In the genomic region with DNA sequence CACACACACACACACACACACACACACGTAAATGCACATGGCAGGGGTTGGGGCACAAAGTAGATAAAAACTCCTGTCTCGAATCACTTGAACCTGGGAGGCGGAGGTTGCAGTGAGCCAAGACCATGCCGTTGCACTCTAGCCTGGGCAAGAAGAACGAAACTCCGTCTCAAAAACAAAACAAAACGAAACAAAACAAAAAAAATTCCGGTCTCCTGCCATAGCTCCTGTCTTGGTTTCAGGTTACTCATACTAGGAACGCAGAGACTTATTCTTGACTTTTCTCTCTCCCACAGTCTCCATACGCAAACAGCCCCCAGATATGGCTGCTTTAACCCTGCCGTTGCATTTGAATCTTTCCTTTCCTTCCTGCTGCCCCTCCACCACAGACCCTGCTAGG, we compare ENCODE assay signal across 15 cellular contexts.
DNase-seq lines count a peak whose midpoint lies in the region; ATAC-seq, FAIRE-seq and TF ChIP-seq lines count a peak whose summit lies in the region.
"Had no signal": no experiment of that assay in that cellular context is flagged by ENCODE, and none has a peak within 500 bp of the region (broad histone marks: within the 10 kb centered on the region; RNA-seq: fewer than 3 reads in every experiment).

No MANE protein-coding gene starts in this region.

- H3K4me1 ChIP-seq in GM12878 (ENCODE audit: control insufficient read depth, insufficient read depth, low read length) = peaks cover 12% of the 10 kb centered on the region
- H3K4me1 ChIP-seq: gastrocnemius medialis had no signal

- H3K4me2 ChIP-seq in GM12878 (ENCODE audit: control insufficient read depth, insufficient read depth) = peak overlapping the region; percentile 64; the same call in 1 of the 2 replicates
- H3K4me2 ChIP-seq: neural progenitor cell had no signal

- RAD21 ChIA-PET in GM12878 (lab: Charles Lee; ENCODE audit: unreplicated experiment) = no interaction called here

- H3K4me3 ChIP-seq in GM12878 = no peak overlapping the region
- H3K4me3 ChIP-seq: gastrocnemius medialis, neural progenitor cell had no signal

- no peaks in the 10 kb centered on the region for H3K27me3 ChIP-seq in GM12878 (replicated peaks in 1 of 2; ENCODE audit: control insufficient read depth in 2 of 2, insufficient read depth in 2 of 2, low read length in 1 of 2)
- H3K27me3 ChIP-seq: gastrocnemius medialis, neural progenitor cell had no signal

- whole genome bisulfite sequencing in GM12878 (ENCODE audit: insufficient coverage, insufficient replicate concordance, low lambda C conversion rate, missing lambda C conversion rate) = 0% methylated on average over 11 of the region's 11 CpGs

- no peaks in the 10 kb centered on the region for H3K79me2 ChIP-seq in GM12878 (ENCODE audit: control insufficient read depth, insufficient read depth, low read length)

- peaks cover 4% of the 10 kb centered on the region; the same call in 2 of the 3 replicates for H3K9me3 ChIP-seq in GM12878 (replicated peaks; ENCODE audit: control insufficient read depth, insufficient read depth, low read length)
- H3K9me3 ChIP-seq: gastrocnemius medialis had no signal

- H3K9ac ChIP-seq in GM12878 (ENCODE audit: control insufficient read depth, insufficient read depth, low read length) = no peak overlapping the region
- H3K9ac ChIP-seq: neural progenitor cell had no signal

- FAIRE-seq in GM12878 (lab: Jason Lieb, UNC) = no peak

- H3K36me3 ChIP-seq in GM12878 (ENCODE audit: control insufficient read depth in 2 of 2, insufficient read depth in 2 of 2, low read length in 1 of 2) = no peaks in the 10 kb centered on the region
- H3K36me3 ChIP-seq: gastrocnemius medialis, neural progenitor cell had no signal

- no peak for TF ChIP-seq CTCF in GM12878 (IDR thresholded peaks at IDR 0.05 in 2 of 3, conservative IDR thresholded peaks at IDR 0.05 in 1 of 3; ENCODE audit: control insufficient read depth in 2 of 3, extremely low read depth in 1 of 3, insufficient read depth in 1 of 3, low read depth in 3 of 3, low read length in 3 of 3)

- DNase-seq in stimulated activated CD4-positive, alpha-beta T cell treated with anti-CD3 and anti-CD28 coated beads, Interleukin-15, amount 100 ng/mL, for 24 hours = peak; percentile 22
- no peak for DNase-seq in stimulated activated CD4-positive, alpha-beta T cell treated with anti-CD3 and anti-CD28 coated beads, Interleukin-4, amount 100 ng/mL, for 1 hour
- DNase-seq in GM12878 (ENCODE audit: low read depth, low spot score) = peak; percentile 55
- DNase-seq in NCI-H524 (lab: John Stamatoyannopoulos, UW) = no peak
- no peak for DNase-seq in NCI-H2196 treated with DMSO at 0.1 percent for 48 hours (lab: John Stamatoyannopoulos, UW; ENCODE audit: unreplicated experiment)
- no peak for DNase-seq in DMS79 treated with DMSO at 0.1 percent for 48 hours (lab: John Stamatoyannopoulos, UW)
- DNase-seq: AML-193, dermis blood vessel endothelial cell, gastrocnemius medialis, IMR-90, left cardiac atrium, NCI-H1930 had no signal

- intact Hi-C loops in GM12878 (cut with micrococcal nuclease; ENCODE audit: unreplicated experiment) = no loop called here

- POLR2A ChIA-PET in GM12878 (lab: Charles Lee) = no interaction called here

- SMC1A ChIA-PET in GM12878 (lab: Charles Lee; ENCODE audit: uncharacterized antibody, unreplicated experiment) = no interaction called here

- ATAC-seq in HG03442 (IDR thresholded peaks at IDR 0.05; ENCODE audit: unreplicated experiment) = peak; percentile 46
- ATAC-seq in GM12878 = peak; percentile 86
- ATAC-seq in HG02678 (IDR thresholded peaks at IDR 0.05; ENCODE audit: unreplicated experiment) = no peak
- ATAC-seq: gastrocnemius medialis, left cardiac atrium had no signal

- no peaks in the 10 kb centered on the region for H4K20me1 ChIP-seq in GM12878 (ENCODE audit: control insufficient read depth, insufficient read depth)

- TF ChIP-seq RAD21 in GM12878 (IDR thresholded peaks at IDR 0.05; ENCODE audit: insufficient read depth, low read depth, low read length) = no peak

- H3K27ac ChIP-seq in GM12878 (ENCODE audit: control insufficient read depth, insufficient read depth) = no peak overlapping the region
- H3K27ac ChIP-seq: gastrocnemius medialis, neural progenitor cell had no signal

- TF ChIP-seq POLR2A in GM12878 (IDR thresholded peaks at IDR 0.05; ENCODE audit: low read depth, low read length) = no peak

- in situ Hi-C loops in GM12878 (cut with MboI) = no loop called here

- no peak overlapping the region; the same call in 1 of the 2 replicates for H2AFZ ChIP-seq in GM12878 (ENCODE audit: control insufficient read depth, low read depth, low read length)
- H2AFZ ChIP-seq: neural progenitor cell had no signal

- peak; percentile 39 to 43; a peak in 2 of 4 replicates for TF ChIP-seq EP300 in GM12878 (IDR thresholded peaks at IDR 0.05; ENCODE audit: borderline replicate concordance in 1 of 2, control insufficient read depth in 1 of 2, low read depth in 2 of 2, low read length in 2 of 2)

- CTCF ChIA-PET in GM12878 (lab: Yijun Ruan, JAX) = no interaction called here

- BruUV-seq in GM12878 (replicated peaks; lab: Mats Ljungman, UMichigan) = no TSS peak

TF ChIP-seq in GM12878, 131 proteins besides CTCF, POLR2A, EP300 and RAD21 (continues in another document):
- TF ChIP-seq, protein P1, sequence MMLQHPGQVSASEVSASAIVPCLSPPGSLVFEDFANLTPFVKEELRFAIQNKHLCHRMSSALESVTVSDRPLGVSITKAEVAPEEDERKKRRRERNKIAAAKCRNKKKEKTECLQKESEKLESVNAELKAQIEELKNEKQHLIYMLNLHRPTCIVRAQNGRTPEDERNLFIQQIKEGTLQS (IDR thresholded peaks at IDR 0.05; ENCODE audit: borderline replicate concordance, extremely low read depth, low read depth, low read length) = no peak
- TF ChIP-seq, protein P2, sequence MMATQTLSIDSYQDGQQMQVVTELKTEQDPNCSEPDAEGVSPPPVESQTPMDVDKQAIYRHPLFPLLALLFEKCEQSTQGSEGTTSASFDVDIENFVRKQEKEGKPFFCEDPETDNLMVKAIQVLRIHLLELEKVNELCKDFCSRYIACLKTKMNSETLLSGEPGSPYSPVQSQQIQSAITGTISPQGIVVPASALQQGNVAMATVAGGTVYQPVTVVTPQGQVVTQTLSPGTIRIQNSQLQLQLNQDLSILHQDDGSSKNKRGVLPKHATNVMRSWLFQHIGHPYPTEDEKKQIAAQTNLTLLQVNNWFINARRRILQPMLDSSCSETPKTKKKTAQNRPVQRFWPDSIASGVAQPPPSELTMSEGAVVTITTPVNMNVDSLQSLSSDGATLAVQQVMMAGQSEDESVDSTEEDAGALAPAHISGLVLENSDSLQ (IDR thresholded peaks at IDR 0.05) = no peak
- TF ChIP-seq MTA3 (IDR thresholded peaks at IDR 0.05; ENCODE audit: borderline replicate concordance, low read length) = 0 out of 2 replicates have a peak, but pooled peaks have one; percentile 52
- no peak for TF ChIP-seq RCOR1 (conservative IDR thresholded peaks at IDR 0.05; ENCODE audit: low read depth, low read length)
- TF ChIP-seq HDAC2 (IDR thresholded peaks at IDR 0.05) = no peak
- 0 out of 4 replicates have a peak, but pooled peaks of 1 of the 2 experiments have one; percentile 26 for TF ChIP-seq ETV6 (conservative IDR thresholded peaks at IDR 0.05 in 1 of 2, IDR thresholded peaks at IDR 0.05 in 1 of 2; ENCODE audit: borderline replicate concordance in 1 of 2, low read depth in 1 of 2)
- TF ChIP-seq MXI1 (IDR thresholded peaks at IDR 0.05; ENCODE audit: low read depth, low read length) = no peak
- no peak for TF ChIP-seq ZNF384 (IDR thresholded peaks at IDR 0.05; ENCODE audit: borderline replicate concordance, low read depth, low read length)
- TF ChIP-seq, protein P3, sequence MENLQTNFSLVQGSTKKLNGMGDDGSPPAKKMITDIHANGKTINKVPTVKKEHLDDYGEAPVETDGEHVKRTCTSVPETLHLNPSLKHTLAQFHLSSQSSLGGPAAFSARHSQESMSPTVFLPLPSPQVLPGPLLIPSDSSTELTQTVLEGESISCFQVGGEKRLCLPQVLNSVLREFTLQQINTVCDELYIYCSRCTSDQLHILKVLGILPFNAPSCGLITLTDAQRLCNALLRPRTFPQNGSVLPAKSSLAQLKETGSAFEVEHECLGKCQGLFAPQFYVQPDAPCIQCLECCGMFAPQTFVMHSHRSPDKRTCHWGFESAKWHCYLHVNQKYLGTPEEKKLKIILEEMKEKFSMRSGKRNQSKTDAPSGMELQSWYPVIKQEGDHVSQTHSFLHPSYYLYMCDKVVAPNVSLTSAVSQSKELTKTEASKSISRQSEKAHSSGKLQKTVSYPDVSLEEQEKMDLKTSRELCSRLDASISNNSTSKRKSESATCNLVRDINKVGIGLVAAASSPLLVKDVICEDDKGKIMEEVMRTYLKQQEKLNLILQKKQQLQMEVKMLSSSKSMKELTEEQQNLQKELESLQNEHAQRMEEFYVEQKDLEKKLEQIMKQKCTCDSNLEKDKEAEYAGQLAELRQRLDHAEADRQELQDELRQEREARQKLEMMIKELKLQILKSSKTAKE (IDR thresholded peaks at IDR 0.05; ENCODE audit: low read depth, poor library complexity, severe bottlenecking) = peak; percentile 27
- TF ChIP-seq ATF7 (IDR thresholded peaks at IDR 0.05; ENCODE audit: low read depth) = 0 out of 2 replicates have a peak, but pooled peaks have one; percentile 10
- no peak for TF ChIP-seq ZNF274 (IDR thresholded peaks at IDR 0.05; ENCODE audit: insufficient read depth, insufficient read length)
- TF ChIP-seq IKZF2 (IDR thresholded peaks at IDR 0.05) = peak; percentile 79 to 87
- TF ChIP-seq SRF (IDR thresholded peaks at IDR 0.05; ENCODE audit: low read depth in 2 of 2, low read length in 2 of 2) = no peak
- no peak for TF ChIP-seq SMAD5 (IDR thresholded peaks at IDR 0.05; ENCODE audit: low read depth)
- TF ChIP-seq RB1 (IDR thresholded peaks at IDR 0.05; ENCODE audit: borderline replicate concordance) = no peak
- TF ChIP-seq ASH2L (IDR thresholded peaks at IDR 0.05; ENCODE audit: borderline replicate concordance, low read depth) = no peak
- TF ChIP-seq RBBP5 (conservative IDR thresholded peaks at IDR 0.05) = no peak
- no peak for TF ChIP-seq ZNF207 (IDR thresholded peaks at IDR 0.05; ENCODE audit: borderline replicate concordance)
- TF ChIP-seq TBL1XR1 (IDR thresholded peaks at IDR 0.05; ENCODE audit: low read depth, low read length) = peak; percentile 29; the same call in 1 of the 2 replicates
- no peak for TF ChIP-seq NR2C1 (IDR thresholded peaks at IDR 0.05)

Comparison
In these comparisons a context has a peak if more than half of its experiments do, and no peak if none do; other contexts are left out.
1. DNase-seq: peak in stimulated activated CD4-positive, alpha-beta T cell treated with anti-CD3 and anti-CD28 coated beads, Interleukin-15, amount 100 ng/mL, for 24 hours (single experiment) and GM12878 (single experiment); none in stimulated activated CD4-positive, alpha-beta T cell treated with anti-CD3 and anti-CD28 coated beads, Interleukin-4, amount 100 ng/mL, for 1 hour (single experiment), NCI-H524 (0 of 2), NCI-H2196 treated with DMSO at 0.1 percent for 48 hours (single experiment) and DMS79 treated with DMSO at 0.1 percent for 48 hours (single experiment).